In genomic region chr3:31911643-31912042, GRCh38 we compare ENCODE assay signal across 19 cellular contexts.
DNase-seq lines count a peak whose midpoint lies in the region; ATAC-seq and TF ChIP-seq lines count a peak whose summit lies in the region.
"Had no signal": no experiment of that assay in that cellular context is flagged by ENCODE, and none has a peak within 500 bp of the region (broad histone marks: within the 10 kb centered on the region; RNA-seq: fewer than 3 reads in every experiment).

No MANE protein-coding gene starts in this region.

- WGBS in IMR-90 (ENCODE audit: extremely low coverage in 2 of 2, insufficient read length in 1 of 2), 2 experiments = no CpG with 5 or more reads among the region's 3 CpGs
- WGBS in mesendoderm (ENCODE audit: extremely low coverage, insufficient coverage, low lambda C conversion rate) = no CpG with 5 or more reads among the region's 3 CpGs

- H3K9me1 ChIP-seq in IMR-90 (ENCODE audit: insufficient read depth, low read length) = no peaks in the 10 kb centered on the region

- no peak overlapping the region for H2AFZ ChIP-seq in IMR-90 (replicated peaks; ENCODE audit: low read length, poor library complexity)

- in situ Hi-C loops in IMR-90 (cut with MboI; ENCODE audit: low sequenced_read_pairs) = no loop called here

- no peak overlapping the region for H3K4me3 Mint-ChIP-seq in WTC11
- H3K4me3 Mint-ChIP-seq: CD4-positive, alpha-beta T cell had no signal

- H3K4ac ChIP-seq in IMR-90 (ENCODE audit: low read depth, low read length) (no peak overlapping the region), mesendoderm (ENCODE audit: low read depth, low read length) (no peak overlapping the region)

- dilution Hi-C loops in IMR-90 (cut with HindIII; ENCODE audit: low sequenced_read_pairs, unreplicated experiment) = no loop called here

- H3K27me3 ChIP-seq in IMR-90 (ENCODE audit: control insufficient read depth, insufficient read depth, low read length) (no peaks in the 10 kb centered on the region), mesendoderm (ENCODE audit: insufficient read depth, low read length, poor library complexity) (no peaks in the 10 kb centered on the region)

- no peak overlapping the region for H4K5ac ChIP-seq in IMR-90 (ENCODE audit: low read depth, low read length)
- H4K5ac ChIP-seq in mesendoderm (ENCODE audit: low read length) = no peak overlapping the region

- intact Hi-C loops in IMR-90 (cut with micrococcal nuclease) = loop anchor here (5.0 kb wide), 1 partner anchor 999 kb away; no protein-coding TSS in a partner anchor

- no peak overlapping the region for H3K18ac ChIP-seq in IMR-90 (ENCODE audit: low read depth, low read length)
- H3K18ac ChIP-seq in mesendoderm (ENCODE audit: low read length) = no peak overlapping the region

- H4K20me1 ChIP-seq in IMR-90 (ENCODE audit: insufficient read depth, low read length) = no peaks in the 10 kb centered on the region

- H3K9me3 ChIP-seq in IMR-90 (ENCODE audit: control insufficient read depth, insufficient read depth, low read length) = no peaks in the 10 kb centered on the region
- H3K9me3 ChIP-seq: A549 had no signal

- H3K27ac ChIP-seq in IMR-90 (ENCODE audit: insufficient read depth, low read length) = no peak overlapping the region
- H3K27ac ChIP-seq in epithelial cell of prostate = peak overlapping the region; percentile 44
- no peak overlapping the region for H3K27ac ChIP-seq in mesendoderm (ENCODE audit: low read depth, low read length)
- H3K27ac ChIP-seq: A549, KMS-11 had no signal

- no peak overlapping the region for H3K4me3 ChIP-seq in IMR-90 (ENCODE audit: insufficient read depth, low read depth, low read length)
- H3K4me3 ChIP-seq in mesendoderm (ENCODE audit: low read length) = no peak overlapping the region
- H3K4me3 ChIP-seq: A549 had no signal

- no peaks in the 10 kb centered on the region for H3K79me1 ChIP-seq in IMR-90 (ENCODE audit: low read depth in 1 of 2, low read length in 2 of 2)
- peaks cover 2% of the 10 kb centered on the region for H3K79me1 ChIP-seq in mesendoderm (ENCODE audit: low read length)

- H2AK9ac ChIP-seq in IMR-90 (replicated peaks; ENCODE audit: low read depth, low read length, poor library complexity) = no peak overlapping the region

- POLR2A ChIA-PET in IMR-90 (lab: Charles Lee; ENCODE audit: unreplicated experiment) (no interaction called here), WTC11 (lab: Charles Lee) (interaction anchor here (1.0 kb wide), 1 partner anchor 79 kb away, joined by 3 read pairs; no protein-coding TSS in a partner anchor)

- no peak overlapping the region for H2BK20ac ChIP-seq in IMR-90 (ENCODE audit: low read depth, low read length)

- H3K9ac ChIP-seq in IMR-90 (ENCODE audit: low read depth, low read length) (no peak overlapping the region), mesendoderm (ENCODE audit: low read length) (no peak overlapping the region)
- H3K9ac ChIP-seq: KMS-11 had no signal

- H3K36me3 Mint-ChIP-seq in WTC11 = peaks cover 9% of the 10 kb centered on the region

- ATAC-seq in IMR-90 (ENCODE audit: low read depth) = no peak
- ATAC-seq in WTC11 = no peak
- no peak for ATAC-seq in GM18519 (IDR thresholded peaks at IDR 0.05; ENCODE audit: low FRiP score, unreplicated experiment)
- ATAC-seq in HG03025 (IDR thresholded peaks at IDR 0.05; ENCODE audit: low FRiP score, unreplicated experiment) = no peak
- ATAC-seq: A549, Panc1, Right ventricle myocardium inferior had no signal

- H3K23ac ChIP-seq in IMR-90 (ENCODE audit: low read depth, low read length) (no peak overlapping the region), mesendoderm (ENCODE audit: low read length) (peak overlapping the region; percentile 32)

- H3K4me1 ChIP-seq in IMR-90 (ENCODE audit: control insufficient read depth, insufficient read depth, low read length) (no peaks in the 10 kb centered on the region), mesendoderm (ENCODE audit: control insufficient read depth, low read depth, low read length) (peaks cover 5% of the 10 kb centered on the region)

- H4K91ac ChIP-seq in IMR-90 (ENCODE audit: insufficient read depth, low read depth, low read length) = no peak overlapping the region

- H3K79me2 ChIP-seq in mesendoderm (ENCODE audit: control insufficient read depth, insufficient read depth, low read length) = peaks cover 9% of the 10 kb centered on the region

- TF ChIP-seq CTCF in IMR-90 (conservative IDR thresholded peaks at IDR 0.05; ENCODE audit: low read depth, low read length) (no peak), WTC11 (IDR thresholded peaks at IDR 0.05) (no peak)

- H2AK5ac ChIP-seq in IMR-90 (ENCODE audit: low read depth, low read length) (no peak overlapping the region), mesendoderm (ENCODE audit: low read length) (no peak overlapping the region)

- H3K4me2 ChIP-seq in IMR-90 (ENCODE audit: low read depth, low read length) (no peak overlapping the region), mesendoderm (ENCODE audit: low read length) (no peak overlapping the region)
- H3K4me2 ChIP-seq: A549, KMS-11 had no signal

- 0 out of 2 replicates have a peak, but pooled peaks cover 3% of the 10 kb centered on the region for H3K9me3 Mint-ChIP-seq in WTC11
- H3K9me3 Mint-ChIP-seq: CD4-positive, alpha-beta T cell had no signal

- H3K27ac Mint-ChIP-seq in WTC11 = 0 out of 2 replicates have a peak overlapping the region, but pooled peaks have one; percentile 41
- H3K27ac Mint-ChIP-seq: CD4-positive, alpha-beta T cell had no signal

- TF ChIP-seq RAD21 in IMR-90 (IDR thresholded peaks at IDR 0.05; ENCODE audit: low read length) = no peak

- H3K4me1 Mint-ChIP-seq in WTC11 = peaks cover 67% of the 10 kb centered on the region

- H2BK15ac ChIP-seq in IMR-90 (ENCODE audit: low read depth, low read length) (no peak overlapping the region), mesendoderm (replicated peaks; ENCODE audit: low read depth) (no peak overlapping the region)

- H2BK120ac ChIP-seq in IMR-90 (ENCODE audit: low read depth, low read length) = no peak overlapping the region
- no peak overlapping the region for H2BK120ac ChIP-seq in mesendoderm (ENCODE audit: low read depth, low read length)

- CTCF ChIA-PET in IMR-90 (lab: Yijun Ruan, JAX) (no interaction called here), WTC11 (lab: Charles Lee) (interaction anchor here (1.1 kb wide), 1 partner anchor 16 kb away, joined by 3 read pairs; no protein-coding TSS in a partner anchor)

- no TSS peak for BruUV-seq in IMR-90 (replicated peaks; lab: Mats Ljungman, UMichigan)

- TF ChIP-seq POLR2A in IMR-90 (IDR thresholded peaks at IDR 0.05; ENCODE audit: low read depth, low read length) = no peak

- H3K56ac ChIP-seq in IMR-90 (ENCODE audit: extremely low read depth, insufficient read depth, low read length) (no peak overlapping the region), mesendoderm (ENCODE audit: low read length) (no peak overlapping the region)

- DNase-seq in IMR-90 (peak; percentile 22), WTC11 (ENCODE audit: low spot score) (no peak), epithelial cell of prostate (ENCODE audit: low read depth, low spot score) (peak; percentile 72), mesendoderm (no peak), UCSD-AML1 (lab: John Stamatoyannopoulos, UW; ENCODE audit: unreplicated experiment) (no peak)
- DNase-seq: CD4-positive, alpha-beta T cell; DMS153; GDM1; GOT3; NCI-H1417 treated with DMSO at 0.1 percent for 48 hours; NCI-H187 treated with DMSO at 0.1 percent for 48 hours; NCI-H226; NCI-H524 treated with DMSO at 0.1 percent for 48 hours had no signal

- H3K36me3 ChIP-seq in IMR-90 (ENCODE audit: control insufficient read depth, insufficient read depth, low read length) (no peaks in the 10 kb centered on the region; the same call in 1 of the 2 replicates), mesendoderm (ENCODE audit: control insufficient read depth, insufficient read depth, low read length) (no peaks in the 10 kb centered on the region)

- H3K14ac ChIP-seq in IMR-90 (replicated peaks; ENCODE audit: low read depth, low read length) = no peak overlapping the region

- H2BK5ac ChIP-seq in IMR-90 (ENCODE audit: low read depth, low read length, poor library complexity, severe bottlenecking) (no peak overlapping the region), mesendoderm (ENCODE audit: low read length) (no peak overlapping the region)

- no peaks in the 10 kb centered on the region for H3K27me3 Mint-ChIP-seq in WTC11 (ENCODE audit: low read depth)
- H3K27me3 Mint-ChIP-seq: CD4-positive, alpha-beta T cell had no signal

- no peak overlapping the region for H4K8ac ChIP-seq in IMR-90 (ENCODE audit: low read depth in 2 of 2, low read length in 2 of 2)
- H4K8ac ChIP-seq in mesendoderm (ENCODE audit: low read depth, low read length) = no peak overlapping the region

TF ChIP-seq in IMR-90, 13 proteins besides CTCF, POLR2A, EP300 and RAD21 (continues in another document):
- TF ChIP-seq MAFK (IDR thresholded peaks at IDR 0.05; ENCODE audit: low read depth, low read length) (no peak), NFE2L2 (IDR thresholded peaks at IDR 0.05; ENCODE audit: low read depth, low read length) (no peak), RCOR1 (IDR thresholded peaks at IDR 0.05; ENCODE audit: insufficient replicate concordance, low read length) (no peak), RFX5 (IDR thresholded peaks at IDR 0.05; ENCODE audit: low read depth, low read length) (no peak), CEBPB (IDR thresholded peaks at IDR 0.05; ENCODE audit: low read depth, low read length) (no peak), CHD1 (IDR thresholded peaks at IDR 0.05; ENCODE audit: low read depth, low read length) (no peak), MXI1 (IDR thresholded peaks at IDR 0.05; ENCODE audit: borderline replicate concordance, low read depth, low read length) (no peak)

TF ChIP-seq in WTC11, 78 proteins besides CTCF, POLR2A, EP300 and RAD21 (continues in another document):
- no peak for TF ChIP-seq ZNF416 (CRISPR knock-in tag; IDR thresholded peaks at IDR 0.05)
- TF ChIP-seq ZNF671 (CRISPR knock-in tag; IDR thresholded peaks at IDR 0.05) = no peak
- TF ChIP-seq SP1 (CRISPR knock-in tag; conservative IDR thresholded peaks at IDR 0.05) = no peak

Comparison
In these comparisons a context has a peak if more than half of its experiments do, and no peak if none do; other contexts are left out.
1. DNase-seq: peak in IMR-90 (single experiment) and epithelial cell of prostate (single experiment); none in WTC11 (single experiment), mesendoderm (single experiment) and UCSD-AML1 (single experiment).